7 cellular contexts compared by ENCODE assay signal in genomic region chr5:94140300-94140699, GRCh38.
"Had no signal": no experiment of that assay in that cellular context is flagged by ENCODE, and none has a peak within 500 bp of the region (broad histone marks: within the 10 kb centered on the region; RNA-seq: fewer than 3 reads in every experiment).

No MANE protein-coding gene starts in this region.

- H3K4me3 ChIP-seq: GM23338 had no signal

- FAIRE-seq: H1, H54, HepG2 had no signal

- DNase-seq: H9, HCEC 1CT, KBM-7 had no signal
